ENCODE assay signal across 24 cellular contexts in genomic region chr15:88115529-88116152, GRCh38.
DNase-seq lines count a peak whose midpoint lies in the region; ATAC-seq and TF ChIP-seq lines count a peak whose summit lies in the region.
"Had no signal": no experiment of that assay in that cellular context is flagged by ENCODE, and none has a peak within 500 bp of the region (broad histone marks: within the 10 kb centered on the region; RNA-seq: fewer than 3 reads in every experiment).

No MANE protein-coding gene starts in this region.

- H3K9me2 ChIP-seq in hepatocyte (replicated peaks; ENCODE audit: insufficient read depth): no peaks in the 10 kb centered on the region

- H3K79me2 ChIP-seq in hepatocyte: no peaks in the 10 kb centered on the region

- H3K36me3 Mint-ChIP-seq in stimulated activated memory B cell treated with anti-CD40 and anti-IgM and Interleukin-4, amounts not matched to agents 10 μg/mL and 1 μg/mL and 100 μg/mL, for 72 hours: no peaks in the 10 kb centered on the region
- no peaks in the 10 kb centered on the region for H3K36me3 Mint-ChIP-seq in CD4-positive, alpha-beta T cell (ENCODE audit: low read depth)
- H3K36me3 Mint-ChIP-seq: immature natural killer cell had no signal

- H2AFZ ChIP-seq in hepatocyte: no peak overlapping the region
- H2AFZ ChIP-seq: GM23338 had no signal

- CTCF ChIA-PET in CD4-positive, alpha-beta T cell (lab: Charles Lee): no interaction called here

- H3K27me3 Mint-ChIP-seq in stimulated activated memory B cell treated with anti-CD40 and anti-IgM and Interleukin-4, amounts not matched to agents 10 μg/mL and 1 μg/mL and 100 μg/mL, for 72 hours: no peaks in the 10 kb centered on the region
- H3K27me3 Mint-ChIP-seq in CD4-positive, alpha-beta T cell: peaks cover 3% of the 10 kb centered on the region
- H3K27me3 Mint-ChIP-seq: activated CD8-positive, alpha-beta T cell treated with anti-CD3 and anti-CD28 coated beads for 36 hours had no signal

- DNase-seq in G401 (ENCODE audit: low spot score) (peak; percentile 47), hepatocyte (ENCODE audit: low spot score) (peak; percentile 18), prostate gland (ENCODE audit: low spot score) (peak; percentile 88), RPMI8226 (no peak)
- DNase-seq in CD4-positive, alpha-beta T cell: no peak
- DNase-seq: activated CD8-positive, alpha-beta T cell treated with anti-CD3 and anti-CD28 coated beads for 36 hours; activated T-cell treated with anti-CD3 and anti-CD28 coated beads for 4 hours; adrenal gland; Calu3; central memory CD4-positive, alpha-beta T cell; foreskin fibroblast; immature natural killer cell; NCI-H526 treated with DMSO at 0.1 percent for 48 hours; right cardiac atrium; Right ventricle myocardium superior; stimulated activated CD4-positive, alpha-beta T cell treated with anti-CD3 and anti-CD28 coated beads, Interleukin-15, amount 100 ng/mL, for 24 hours; SW 1271 had no signal

- no peak for ATAC-seq in stimulated activated memory B cell treated with anti-CD40 and anti-IgM and Interleukin-4, amounts not matched to agents 10 μg/mL and 1 μg/mL and 100 μg/mL, for 72 hours
- ATAC-seq in HG02973 (IDR thresholded peaks at IDR 0.05; ENCODE audit: unreplicated experiment): no peak
- ATAC-seq in CD4-positive, alpha-beta T cell (ENCODE audit: poor library complexity): no peak
- ATAC-seq: activated CD8-positive, alpha-beta T cell treated with anti-CD3 and anti-CD28 coated beads for 36 hours; GM23338 had no signal

- H3K4me1 ChIP-seq in hepatocyte (ENCODE audit: insufficient read depth): no peaks in the 10 kb centered on the region
- H3K4me1 ChIP-seq in prostate gland (replicated peaks): no peaks in the 10 kb centered on the region
- H3K4me1 ChIP-seq: adrenal gland had no signal

- no peaks in the 10 kb centered on the region for H3K4me1 Mint-ChIP-seq in stimulated activated memory B cell treated with anti-CD40 and anti-IgM and Interleukin-4, amounts not matched to agents 10 μg/mL and 1 μg/mL and 100 μg/mL, for 72 hours
- no peaks in the 10 kb centered on the region for H3K4me1 Mint-ChIP-seq in CD4-positive, alpha-beta T cell (ENCODE audit: low read depth)
- H3K4me1 Mint-ChIP-seq: immature natural killer cell had no signal

- intact Hi-C loops in prostate gland (cut with DNase I): no loop called here
- intact Hi-C loops in CD4-positive, alpha-beta T cell (cut with DNase I, micrococcal nuclease): no loop called here

- no peak overlapping the region for H3K4me2 ChIP-seq in hepatocyte
- H3K4me2 ChIP-seq: GM23338 had no signal

- in situ Hi-C loops in G401 (cut with HindIII; ENCODE audit: low sequenced_read_pairs): no loop called here

- no peak for TF ChIP-seq POLR2A in prostate gland (IDR thresholded peaks at IDR 0.05)

- no peaks in the 10 kb centered on the region for H3K9me3 Mint-ChIP-seq in stimulated activated memory B cell treated with anti-CD40 and anti-IgM and Interleukin-4, amounts not matched to agents 10 μg/mL and 1 μg/mL and 100 μg/mL, for 72 hours
- no peaks in the 10 kb centered on the region for H3K9me3 Mint-ChIP-seq in CD4-positive, alpha-beta T cell
- H3K9me3 Mint-ChIP-seq: activated CD8-positive, alpha-beta T cell treated with anti-CD3 and anti-CD28 coated beads for 36 hours; GM23338; immature natural killer cell had no signal

- H3K27me3 ChIP-seq in hepatocyte (no peaks in the 10 kb centered on the region), prostate gland (replicated peaks; ENCODE audit: insufficient read depth) (no peaks in the 10 kb centered on the region)
- H3K27me3 ChIP-seq in CD4-positive, alpha-beta T cell (ENCODE audit: control insufficient read depth, insufficient read depth, low read length): no peaks in the 10 kb centered on the region
- H3K27me3 ChIP-seq: adrenal gland, vagina had no signal

- H3K27ac ChIP-seq in VCaP (peak overlapping the region; percentile 70), hepatocyte (no peak overlapping the region), prostate gland (peak overlapping the region in 1 of 2 donors; percentile 58)
- H3K27ac ChIP-seq in CD4-positive, alpha-beta T cell (ENCODE audit: low read depth, low read length): no peak overlapping the region
- H3K27ac ChIP-seq: adrenal gland, epithelial cell of prostate, HL-60, vagina had no signal

- POLR2A ChIA-PET in CD4-positive, alpha-beta T cell (lab: Charles Lee): no interaction called here

- H3K27ac Mint-ChIP-seq in stimulated activated memory B cell treated with anti-CD40 and anti-IgM and Interleukin-4, amounts not matched to agents 10 μg/mL and 1 μg/mL and 100 μg/mL, for 72 hours: no peak overlapping the region
- no peak overlapping the region for H3K27ac Mint-ChIP-seq in CD4-positive, alpha-beta T cell
- H3K27ac Mint-ChIP-seq: activated CD8-positive, alpha-beta T cell treated with anti-CD3 and anti-CD28 coated beads for 36 hours; immature natural killer cell had no signal

- H3K36me3 ChIP-seq in hepatocyte (replicated peaks; ENCODE audit: insufficient read depth, low read depth) (no peaks in the 10 kb centered on the region), prostate gland (no peaks in the 10 kb centered on the region)
- H3K36me3 ChIP-seq: adrenal gland, vagina had no signal

- WGBS in hepatocyte (ENCODE audit: low lambda C conversion rate, missing lambda C conversion rate): 62% methylated on average over 10 of the region's 10 CpGs
- 23% methylated on average over 10 of the region's 10 CpGs for WGBS in prostate gland

- H3K9me3 ChIP-seq in hepatocyte (ENCODE audit: low read depth) (no peaks in the 10 kb centered on the region), prostate gland (no peaks in the 10 kb centered on the region)
- no peaks in the 10 kb centered on the region for H3K9me3 ChIP-seq in CD4-positive, alpha-beta T cell (ENCODE audit: control insufficient read depth, low read length)
- H3K9me3 ChIP-seq: adrenal gland, vagina had no signal

- H4K20me1 ChIP-seq in hepatocyte (ENCODE audit: insufficient read depth, poor library complexity, severe bottlenecking): no peaks in the 10 kb centered on the region

- TF ChIP-seq CTCF in VCaP (conservative IDR thresholded peaks at IDR 0.05): no peak
- no peak for TF ChIP-seq CTCF in hepatocyte (IDR thresholded peaks at IDR 0.05; ENCODE audit: poor library complexity)
- TF ChIP-seq CTCF in prostate gland (IDR thresholded peaks at IDR 0.05): peak in 1 of 4 experiments; percentile 7
- no peak for TF ChIP-seq CTCF in CD4-positive, alpha-beta T cell (IDR thresholded peaks at IDR 0.05)

- H3K4me3 Mint-ChIP-seq in stimulated activated memory B cell treated with anti-CD40 and anti-IgM and Interleukin-4, amounts not matched to agents 10 μg/mL and 1 μg/mL and 100 μg/mL, for 72 hours: no peak overlapping the region
- no peak overlapping the region for H3K4me3 Mint-ChIP-seq in CD4-positive, alpha-beta T cell
- H3K4me3 Mint-ChIP-seq: activated CD8-positive, alpha-beta T cell treated with anti-CD3 and anti-CD28 coated beads for 36 hours; GM23338; immature natural killer cell had no signal

- H3K4me3 ChIP-seq in hepatocyte: no peak overlapping the region
- H3K4me3 ChIP-seq in prostate gland: no peak overlapping the region
- H3K4me3 ChIP-seq: adrenal gland, GM23338, vagina had no signal

Comparison
In these comparisons a context has a peak if more than half of its experiments do, and no peak if none do; other contexts are left out.
1. DNase-seq: peak in G401 (single experiment), hepatocyte (single experiment) and prostate gland (single experiment); none in RPMI8226 (single experiment) and CD4-positive, alpha-beta T cell (0 of 10).